ENCODE assay signal across 13 cellular contexts in the genomic region with DNA sequence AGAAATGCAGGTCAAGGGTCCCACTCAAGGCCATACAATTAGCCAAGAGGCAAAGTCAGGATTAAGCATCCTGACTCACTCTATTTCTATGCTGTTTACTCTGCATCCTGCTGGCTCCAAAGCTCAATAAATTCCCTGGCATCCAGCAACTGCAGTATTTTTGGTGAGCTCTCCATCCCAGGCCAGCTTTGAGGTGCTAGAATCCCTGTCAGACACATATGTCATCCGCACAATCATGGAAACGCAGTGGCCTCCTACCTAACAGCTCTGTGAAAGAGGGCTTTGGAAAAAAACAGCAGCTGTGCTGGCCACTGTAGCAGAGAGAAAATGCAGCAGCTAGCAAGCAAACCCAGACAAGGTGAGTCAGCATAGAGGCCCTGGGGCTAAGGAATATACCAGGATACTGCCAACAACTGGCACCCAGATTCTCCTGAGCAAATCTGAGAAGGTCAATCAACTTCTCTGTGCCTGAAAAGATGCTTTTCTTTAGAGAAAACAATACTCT. TPM values are rescaled to one million over a fixed set of nuclear protein-coding genes. Genes with fewer than 3 reads are reported as not detected.
DNase-seq lines count a peak whose midpoint lies in the region; ATAC-seq and TF ChIP-seq lines count a peak whose summit lies in the region.
"Had no signal": no experiment of that assay in that cellular context is flagged by ENCODE, and none has a peak within 500 bp of the region (broad histone marks: within the 10 kb centered on the region; RNA-seq: fewer than 3 reads in every experiment).

No MANE protein-coding gene starts in this region.

- H3K9me3 Mint-ChIP-seq in natural killer cell, result no peaks in the 10 kb centered on the region

- H3K27ac Mint-ChIP-seq in natural killer cell, result no peak overlapping the region

- no peak overlapping the region for H3K4me3 ChIP-seq in cardiac fibroblast (replicated peaks in 1 of 2; ENCODE audit: low read depth in 2 of 2, low read length in 2 of 2)
- H3K4me3 ChIP-seq: pancreas, thyroid gland had no signal

- TF ChIP-seq CTCF in cardiac fibroblast (IDR thresholded peaks at IDR 0.05; ENCODE audit: low read depth, low read length) (no peak), natural killer cell (IDR thresholded peaks at IDR 0.05) (no peak)

- no peak overlapping the region for H3K4me3 Mint-ChIP-seq in natural killer cell

- ATAC-seq in GM19397 (IDR thresholded peaks at IDR 0.05; ENCODE audit: unreplicated experiment), result no peak
- ATAC-seq in natural killer cell, result no peak
- ATAC-seq in HG02610 (IDR thresholded peaks at IDR 0.05; ENCODE audit: unreplicated experiment), result no peak

- intact Hi-C loops in natural killer cell (cut with micrococcal nuclease), result loop anchor here (5.0 kb wide), 1 partner anchor 264 kb away; no protein-coding TSS in a partner anchor

- H3K27me3 Mint-ChIP-seq in natural killer cell (ENCODE audit: low read depth in 2 of 2), result peaks cover 8 to 11% of the 10 kb centered on the region in 2 donors

- no peaks in the 10 kb centered on the region for H3K36me3 Mint-ChIP-seq in natural killer cell

- no peaks in the 10 kb centered on the region for H3K4me1 Mint-ChIP-seq in natural killer cell

- peak; percentile 62 for DNase-seq in DMS53 (lab: John Stamatoyannopoulos, UW)
- DNase-seq in M059J (ENCODE audit: low read depth), result peak; percentile 99
- peak; percentile 33 to 50 for DNase-seq in cardiac fibroblast (ENCODE audit: low read depth in 2 of 2)
- peak; percentile 37 for DNase-seq in kidney tubule cell (ENCODE audit: low spot score)
- DNase-seq in globus pallidus (ENCODE audit: low spot score), result no peak
- no peak for DNase-seq in natural killer cell
- DNase-seq: activated effector memory CD4-positive, alpha-beta T cell treated with Interleukin-2 at 50 U/mL for 16 hours; DMS 273 treated with DMSO at 0.1 percent for 48 hours; effector CD8-positive, alpha-beta T cell; thyroid gland had no signal

RNA-seq across cellular contexts. Expression of a gene that starts 58.4 kb away (rescaled TPM):
- 4.5 and 6.3 TPM in 2 replicates for total RNA-seq in M059J (2014; rRNA removed; shearing (Covaris generic))
- total RNA-seq in natural killer cell, result 1 to 10 TPM; 1.6 to 1.9 (median 1.8) TPM

Comparison
In these comparisons a context has a peak if more than half of its experiments do, and no peak if none do; other contexts are left out.
1. DNase-seq: peak in DMS53 (single experiment), M059J (single experiment), cardiac fibroblast (2 of 2) and kidney tubule cell (single experiment); none in globus pallidus (single experiment) and natural killer cell (single experiment).